Comparison of ENCODE assay signal across 14 cellular contexts in genomic region chr2:126999342-126999741, GRCh38.
DNase-seq lines count a peak whose midpoint lies in the region; TF ChIP-seq lines count a peak whose summit lies in the region.
"Had no signal": no experiment of that assay in that cellular context is flagged by ENCODE, and none has a peak within 500 bp of the region (broad histone marks: within the 10 kb centered on the region; RNA-seq: fewer than 3 reads in every experiment).

No MANE protein-coding gene starts in this region.

- H3K36me3 ChIP-seq in Caco-2 (ENCODE audit: control insufficient read depth, insufficient read depth, low read length), result no peaks in the 10 kb centered on the region
- no peaks in the 10 kb centered on the region for H3K36me3 ChIP-seq in sigmoid colon

- WGBS in sigmoid colon, 2 donors, result 86 to 94% methylated on average over 5 of the region's 5 CpGs

- peak; percentile 21 for DNase-seq in DMS53 (lab: John Stamatoyannopoulos, UW)
- no peak for DNase-seq in DMS53 treated with DMSO at 0.1 percent for 48 hours (lab: John Stamatoyannopoulos, UW; ENCODE audit: unreplicated experiment)
- DNase-seq in Caco-2, result no peak
- peak; percentile 5 for DNase-seq in myocyte (ENCODE audit: low read depth)
- DNase-seq in NCI-H2029 treated with DMSO at 0.1 percent for 48 hours (lab: John Stamatoyannopoulos, UW), result no peak
- no peak for DNase-seq in sigmoid colon
- DNase-seq: AML-193; CD4-positive, alpha-beta T cell; DMS153; H9 had no signal

- no peaks in the 10 kb centered on the region for H3K9me3 ChIP-seq in Caco-2
- no peaks in the 10 kb centered on the region for H3K9me3 ChIP-seq in sigmoid colon
- H3K9me3 ChIP-seq: A549 had no signal

- POLR2A ChIA-PET in Caco-2 (lab: Charles Lee), result no interaction called here

- H3K4me3 Mint-ChIP-seq in Caco-2 (ENCODE audit: unreplicated experiment) (no peak overlapping the region), brain (no peak overlapping the region)
- H3K4me3 Mint-ChIP-seq: CD4-positive, alpha-beta T cell; H9 had no signal

- H3K9me3 Mint-ChIP-seq in Caco-2 (ENCODE audit: unreplicated experiment), result no peaks in the 10 kb centered on the region
- no peaks in the 10 kb centered on the region for H3K9me3 Mint-ChIP-seq in brain
- H3K9me3 Mint-ChIP-seq: CD4-positive, alpha-beta T cell; H9 had no signal

- BruUV-seq in Caco-2 (replicated peaks; lab: Mats Ljungman, UMichigan), result no TSS peak

- H3K27me3 Mint-ChIP-seq in Caco-2 (ENCODE audit: insufficient read depth, unreplicated experiment), result no peaks in the 10 kb centered on the region
- H3K27me3 Mint-ChIP-seq in brain, result peaks cover 7% of the 10 kb centered on the region

- H3K36me3 Mint-ChIP-seq in Caco-2 (ENCODE audit: insufficient read depth, unreplicated experiment) (no peaks in the 10 kb centered on the region), brain (no peaks in the 10 kb centered on the region)

- no peak overlapping the region for H3K4me3 ChIP-seq in Caco-2 (ENCODE audit: low read depth, low read length)
- H3K4me3 ChIP-seq in sigmoid colon, result no peak overlapping the region
- H3K4me3 ChIP-seq: A549 had no signal

- TF ChIP-seq POLR2A in sigmoid colon (IDR thresholded peaks at IDR 0.05), result no peak

- peaks cover 58% of the 10 kb centered on the region for H3K4me1 ChIP-seq in Caco-2
- no peaks in the 10 kb centered on the region for H3K4me1 ChIP-seq in sigmoid colon
- H3K4me1 ChIP-seq: A549 had no signal

- intact Hi-C loops in Caco-2 (cut with micrococcal nuclease; ENCODE audit: unreplicated experiment), result loop anchor here (5.0 kb wide), 2 partner anchors 702 to 947 kb away; no protein-coding TSS in a partner anchor
- intact Hi-C loops in sigmoid colon (cut with DNase I), result no loop called here

- no peaks in the 10 kb centered on the region for H3K27me3 ChIP-seq in Caco-2 (replicated peaks; ENCODE audit: control insufficient read depth, insufficient read depth, low read length)
- H3K27me3 ChIP-seq in sigmoid colon, result no peaks in the 10 kb centered on the region

- TF ChIP-seq EP300 in sigmoid colon (IDR thresholded peaks at IDR 0.05), result no peak

- CTCF ChIA-PET in Caco-2 (lab: Charles Lee), result no interaction called here

- TF ChIP-seq CTCF in Caco-2 (IDR thresholded peaks at IDR 0.05; ENCODE audit: insufficient read depth in 1 of 2, low read depth in 1 of 2, low read length in 1 of 2, severe bottlenecking in 1 of 2, unreplicated experiment in 1 of 2) (no peak), brain (conservative IDR thresholded peaks at IDR 0.05) (no peak), sigmoid colon (IDR thresholded peaks at IDR 0.05) (no peak)

- no peak overlapping the region for H3K27ac ChIP-seq in sigmoid colon
- H3K27ac ChIP-seq: 22Rv1, A549, C4-2B had no signal

- H3K4me1 Mint-ChIP-seq in Caco-2 (ENCODE audit: low read depth, unreplicated experiment) (peaks cover 47% of the 10 kb centered on the region), brain (peaks cover 12% of the 10 kb centered on the region)

- H3K27ac Mint-ChIP-seq in Caco-2 (ENCODE audit: unreplicated experiment) (peak overlapping the region; percentile 47), brain (peak overlapping the region in 3 of 5 experiments; percentile 18 to 70 (median 25))
- H3K27ac Mint-ChIP-seq: CD4-positive, alpha-beta T cell had no signal

Comparison
In these comparisons a context has a peak if more than half of its experiments do, and no peak if none do; other contexts are left out.
1. DNase-seq: peak in DMS53 (single experiment) and myocyte (single experiment); none in DMS53 treated with DMSO at 0.1 percent for 48 hours (single experiment), Caco-2 (0 of 2), NCI-H2029 treated with DMSO at 0.1 percent for 48 hours (single experiment) and sigmoid colon (single experiment).